10 cellular contexts compared by ENCODE assay signal in the genomic region with DNA sequence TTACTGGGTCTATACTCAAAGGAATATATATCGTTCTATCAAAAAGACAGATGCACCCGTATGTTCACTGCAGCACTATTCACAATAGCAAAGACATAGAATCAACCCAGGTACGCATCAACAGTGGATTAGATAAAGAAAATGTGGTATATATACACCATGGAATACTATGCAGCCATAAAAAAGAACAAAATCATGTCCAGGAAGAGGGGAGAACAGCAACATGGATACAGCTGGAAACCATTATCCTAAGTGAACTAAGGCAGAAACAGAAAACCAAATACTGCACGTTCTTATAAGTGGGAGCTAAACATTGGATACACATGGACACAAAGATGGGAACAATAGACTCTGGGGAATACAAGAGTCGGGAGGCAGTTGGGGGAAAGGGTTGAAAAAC. TPM values are rescaled to one million over a fixed set of nuclear protein-coding genes. Genes with fewer than 3 reads are reported as not detected.
"Had no signal": no experiment of that assay in that cellular context is flagged by ENCODE, and none has a peak within 500 bp of the region (broad histone marks: within the 10 kb centered on the region; RNA-seq: fewer than 3 reads in every experiment).

No MANE protein-coding gene starts in this region.

RNA-seq across cellular contexts. Expression of gene PLA2G2E, which starts 42.6 kb away (rescaled TPM):
- total RNA-seq: LHCN-M2, MCF 10A, NCI-H460, OCI-LY7, PC-9, Right ventricle myocardium inferior, RPMI7951, SJCRH30, SK-MEL-5 had no signal
- polyA plus RNA-seq: SK-N-SH had no signal
